ENCODE assay signal across 24 cellular contexts in genomic region chr14:87467578-87467977, GRCh38.
"Had no signal": no experiment of that assay in that cellular context is flagged by ENCODE, and none has a peak within 500 bp of the region (broad histone marks: within the 10 kb centered on the region; RNA-seq: fewer than 3 reads in every experiment).

No MANE protein-coding gene starts in this region.

- H3K27ac ChIP-seq: stomach, suprapubic skin, testis, thoracic aorta, thyroid gland, tibial artery, tibial nerve, transverse colon, upper lobe of left lung, upper lobe of right lung, uterus, vagina had no signal

- H3K9me3 ChIP-seq: stomach, suprapubic skin, testis, thoracic aorta, thyroid gland, tibial artery, tibial nerve, transverse colon, upper lobe of left lung, upper lobe of right lung, uterus, vagina had no signal

- H3K27me3 ChIP-seq: stomach, suprapubic skin, testis, thyroid gland, tibial artery, tibial nerve, transverse colon, upper lobe of left lung, upper lobe of right lung, uterus, vagina had no signal

- DNase-seq: stimulated activated CD4-positive, alpha-beta T cell treated with anti-CD3 and anti-CD28 coated beads, Interleukin-2, amount 100 ng/mL, for 48 hours; stimulated activated CD4-positive, alpha-beta T cell treated with anti-CD3 and anti-CD28 coated beads, Interleukin-4, amount 100 ng/mL, for 1 hour; stimulated activated CD4-positive, alpha-beta T cell treated with anti-CD3 and anti-CD28 coated beads, Interleukin-4, amount 100 ng/mL, for 24 hours; stimulated activated CD4-positive, alpha-beta T cell treated with anti-CD3 and anti-CD28 coated beads, Interleukin-4, amount 100 ng/mL, for 4 hours; stimulated activated CD8-positive, alpha-beta memory T cell treated with anti-CD3 and anti-CD28 coated beads, Interleukin-4, amount 100 ng/mL, for 48 hours; stimulated activated naive B cell treated with anti-CD40 and anti-IgM and Interleukin-4, amounts not matched to agents 10 μg/mL and 1 μg/mL and 100 μg/mL, for 72 hours; stimulated activated naive CD4-positive, alpha-beta T cell; stimulated activated naive CD4-positive, alpha-beta T cell treated with Interleukin-2 at 50 U/mL for 16 hours; stimulated activated naive CD8-positive, alpha-beta T cell treated with anti-CD3 and anti-CD28 coated beads, Interleukin-15, amount 100 ng/mL, for 72 hours; stimulated activated naive CD8-positive, alpha-beta T cell treated with anti-CD3 and anti-CD28 coated beads, Interleukin-15, Interleukin-2, amounts not matched to agents 100 U/mL and 50 U/mL, for 24 hours; stomach; substantia nigra; testis; thyroid gland; tibial artery; transverse colon; trophoblast cell; upper lobe of left lung; upper lobe of right lung; uterus had no signal

- H3K4me3 ChIP-seq: stomach, suprapubic skin, testis, thoracic aorta, thyroid gland, tibial artery, tibial nerve, transverse colon, upper lobe of left lung, upper lobe of right lung, uterus, vagina had no signal

- H3K4me1 ChIP-seq: stomach, suprapubic skin, testis, thyroid gland, tibial artery, tibial nerve, transverse colon, upper lobe of left lung, upper lobe of right lung, uterus, vagina had no signal

- H3K36me3 ChIP-seq: stomach, suprapubic skin, thoracic aorta, thyroid gland, tibial artery, tibial nerve, transverse colon, upper lobe of left lung, upper lobe of right lung, uterus, vagina had no signal
